ENCODE assay signal across 1 cellular context in genomic region chr2:55923978-55924325, GRCh38.
TF ChIP-seq lines count a peak whose summit lies in the region.

No MANE protein-coding gene starts in this region.

TF ChIP-seq in H1, 55 proteins besides CTCF, POLR2A, EP300 and RAD21:
- no peak for TF ChIP-seq ASH2L (IDR thresholded peaks at IDR 0.05; ENCODE audit: low read length)
- no peak for TF ChIP-seq CHD1 (IDR thresholded peaks at IDR 0.05; ENCODE audit: low read depth, low read length)
- no peak for TF ChIP-seq CHD2 (IDR thresholded peaks at IDR 0.05; ENCODE audit: low read length)
- TF ChIP-seq TAF7 (optimal IDR thresholded peaks at IDR 0.05; ENCODE audit: borderline replicate concordance, low read depth, low read length), result no peak
- TF ChIP-seq CTBP2 (IDR thresholded peaks at IDR 0.05; ENCODE audit: borderline replicate concordance, insufficient read depth, insufficient read length, low read length), result no peak
- no peak for TF ChIP-seq ZNF274 (IDR thresholded peaks at IDR 0.05; ENCODE audit: borderline replicate concordance, extremely low read depth, low read length)
- no peak for TF ChIP-seq E2F6 (IDR thresholded peaks at IDR 0.05)
- no peak for TF ChIP-seq FOSL1 (IDR thresholded peaks at IDR 0.05; ENCODE audit: insufficient read depth, low read depth, low read length)
- TF ChIP-seq SP4 (IDR thresholded peaks at IDR 0.05; ENCODE audit: low read length), result no peak
- TF ChIP-seq TEAD4 (IDR thresholded peaks at IDR 0.05; ENCODE audit: low read depth, low read length), result no peak
- TF ChIP-seq JUN (IDR thresholded peaks at IDR 0.05; ENCODE audit: low read depth, low read length), result no peak
